Comparison of ENCODE assay signal across 7 cellular contexts in genomic region chr1:101996830-101997485, GRCh38. TPM values are rescaled to one million over a fixed set of nuclear protein-coding genes. Genes with fewer than 3 reads are reported as not detected.
DNase-seq lines count a peak whose midpoint lies in the region; ATAC-seq and TF ChIP-seq lines count a peak whose summit lies in the region.

OLFM3 (minus strand) TSS chr1:101996926.

- H3K4me3 ChIP-seq in GM23338 (peak within 1 kb of the TSS; percentile 75), fibroblast of pulmonary artery (replicated peaks; ENCODE audit: low read depth, low read length) (no peak within 1 kb of the TSS), retinal pigment epithelial cell (ENCODE audit: low read length) (peak within 1 kb of the TSS; percentile 1)

- H3K36me3 Mint-ChIP-seq in GM23338 (ENCODE audit: low read depth), result no peaks in the 10 kb centered on the region

- H2AFZ ChIP-seq in GM23338, result peak within 1 kb of the TSS; percentile 98

- no peaks in the 10 kb centered on the region for H3K79me2 ChIP-seq in GM23338 (replicated peaks; ENCODE audit: insufficient read depth)

- H3K27ac Mint-ChIP-seq in GM23338, result no peak within 1 kb of the TSS

- TF ChIP-seq CTCF in GM23338 (conservative IDR thresholded peaks at IDR 0.05; ENCODE audit: low read depth in 2 of 2) (no peak), fibroblast of pulmonary artery (IDR thresholded peaks at IDR 0.05; ENCODE audit: low read length, missing control alignments) (no peak), retinal pigment epithelial cell (conservative IDR thresholded peaks at IDR 0.05; ENCODE audit: low read depth, low read length) (no peak)

- H4K20me1 ChIP-seq in GM23338 (replicated peaks; ENCODE audit: insufficient read depth), result no peaks in the 10 kb centered on the region

- no peaks in the 10 kb centered on the region for H3K36me3 ChIP-seq in GM23338 (ENCODE audit: insufficient read depth)

- H3K4me2 ChIP-seq in GM23338, result peak within 1 kb of the TSS; percentile 91

- H3K27me3 ChIP-seq in GM23338 (ENCODE audit: insufficient read depth), result peaks cover 7% of the 10 kb centered on the region; the same call in 1 of the 2 replicates

- peak within 1 kb of the TSS; percentile 83 for H3K4me3 Mint-ChIP-seq in GM23338

- peak; percentile 99 for ATAC-seq in GM23338

- no peaks in the 10 kb centered on the region for H3K9me3 Mint-ChIP-seq in GM23338

- no peaks in the 10 kb centered on the region for H3K9me2 ChIP-seq in GM23338 (ENCODE audit: insufficient read depth)

- peaks cover 11% of the 10 kb centered on the region; the same call in 2 of the 3 replicates for H3K4me1 Mint-ChIP-seq in GM23338

- DNase-seq in GM23338 (ENCODE audit: low spot score), result peak; percentile 84
- DNase-seq in NCI-H69 (lab: John Stamatoyannopoulos, UW), result peak; percentile 73
- DNase-seq in fibroblast of pulmonary artery (ENCODE audit: low read depth), result peak; percentile 11
- DNase-seq in retinal pigment epithelial cell (ENCODE audit: low read depth), result peak; percentile 17
- no peak for DNase-seq in activated T-cell treated with anti-CD3 and anti-CD28 coated beads for 4 hours
- DNase-seq in NCI-H2196 treated with DMSO at 0.1 percent for 48 hours (lab: John Stamatoyannopoulos, UW; ENCODE audit: unreplicated experiment), result no peak
- no peak for DNase-seq in pons (ENCODE audit: low spot score)

- H3F3A ChIP-seq in GM23338 (replicated peaks; ENCODE audit: low read depth), result no peaks in the 10 kb centered on the region

- H3K27me3 Mint-ChIP-seq in GM23338 (ENCODE audit: insufficient read depth, low read depth, poor library complexity), result peaks cover 2% of the 10 kb centered on the region

- no peaks in the 10 kb centered on the region for H3K4me1 ChIP-seq in GM23338 (ENCODE audit: insufficient read depth)

- H3K27ac ChIP-seq in GM23338 (ENCODE audit: low read depth), result no peak within 1 kb of the TSS

TF ChIP-seq in GM23338, 12 proteins besides CTCF, POLR2A, EP300 and RAD21:
- no peak for TF ChIP-seq EZH2 (IDR thresholded peaks at IDR 0.05; ENCODE audit: low read depth, unreplicated experiment)
- TF ChIP-seq JUNB (IDR thresholded peaks at IDR 0.05; ENCODE audit: unreplicated experiment), result no peak
- TF ChIP-seq NANOG (IDR thresholded peaks at IDR 0.05; ENCODE audit: borderline replicate concordance), result no peak
- 0 out of 2 replicates have a peak, but pooled peaks have one; percentile 19 for TF ChIP-seq ZNF462 (CRISPR knock-in tag; IDR thresholded peaks at IDR 0.05)
- TF ChIP-seq ETS1 (IDR thresholded peaks at IDR 0.05), result no peak
- no peak for TF ChIP-seq ZNF331 (CRISPR knock-in tag; IDR thresholded peaks at IDR 0.05; ENCODE audit: low read depth)
- TF ChIP-seq STAT1 (IDR thresholded peaks at IDR 0.05; ENCODE audit: unreplicated experiment), result no peak
- TF ChIP-seq REST (IDR thresholded peaks at IDR 0.05; ENCODE audit: unreplicated experiment), result peak; percentile 90
- no peak for TF ChIP-seq POLR2AphosphoS5 (IDR thresholded peaks at IDR 0.05; ENCODE audit: low read depth)
- TF ChIP-seq CREB1 (CRISPR knock-in tag; IDR thresholded peaks at IDR 0.05; ENCODE audit: low read depth), result 0 out of 2 replicates have a peak, but pooled peaks have one; percentile 32
- TF ChIP-seq ZNF114 (CRISPR knock-in tag; IDR thresholded peaks at IDR 0.05), result peak; percentile 88; the same call in 1 of the 2 replicates
- no peak for TF ChIP-seq EZH2phosphoT487 (IDR thresholded peaks at IDR 0.05; ENCODE audit: unreplicated experiment)

RNA-seq across cellular contexts. Expression of gene OLFM3, which starts in this region (rescaled TPM):
- total RNA-seq in GM23338 (2014; rRNA removed; shearing (Covaris generic)), result 0.27 and 0.31 TPM in 2 replicates
- polyA plus RNA-seq in GM23338 (2016; fragmentation: Nextera tagmentation; extraction: Ambion mirVana), result 0.19 and 0.21 TPM in 2 replicates

Comparison
In these comparisons a context has a peak if more than half of its experiments do, and no peak if none do; other contexts are left out.
1. Peak in DNase-seq, ATAC-seq, H3K4me3 ChIP-seq and H3K4me2 ChIP-seq in GM23338; RNA of the gene not detected or under 1 TPM.
2. DNase-seq: peak in NCI-H69 (single experiment), fibroblast of pulmonary artery (single experiment) and retinal pigment epithelial cell (single experiment); none in activated T-cell treated with anti-CD3 and anti-CD28 coated beads for 4 hours (single experiment), NCI-H2196 treated with DMSO at 0.1 percent for 48 hours (single experiment) and pons (single experiment).